In the genomic region with DNA sequence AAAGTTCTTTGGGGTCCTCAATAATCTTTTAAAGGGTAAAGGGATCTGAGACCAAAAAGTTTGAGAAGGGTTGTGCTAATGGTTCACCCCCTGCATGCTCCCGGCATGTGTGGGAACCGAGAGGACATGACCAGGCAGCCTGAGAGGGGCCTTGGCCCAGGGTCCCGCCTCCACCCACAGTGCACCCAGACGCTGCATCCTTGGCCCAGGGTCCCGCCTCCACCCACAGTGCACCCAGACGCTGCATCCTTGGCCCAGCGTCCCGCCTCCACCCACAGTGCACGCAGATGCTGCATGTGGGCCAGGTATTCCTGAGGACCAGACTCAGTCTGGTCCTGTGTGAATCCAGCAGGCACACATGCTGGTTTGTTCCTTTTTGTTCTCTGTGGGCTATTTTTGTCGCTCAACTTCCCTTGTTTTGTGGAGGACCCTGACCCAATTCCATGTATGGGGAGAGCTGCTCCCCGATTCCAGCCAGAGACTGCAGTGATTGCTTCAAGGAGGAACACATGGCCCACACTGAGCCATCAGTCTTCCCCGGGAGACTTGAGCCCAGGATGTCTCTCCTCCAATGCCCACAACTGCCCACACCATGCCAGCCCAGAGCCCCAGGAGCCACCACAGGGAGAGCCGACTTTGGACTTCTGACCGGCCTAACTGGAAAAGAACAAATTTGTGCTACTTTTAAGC, we compare ENCODE assay signal across 22 cellular contexts.
"Had no signal": no experiment of that assay in that cellular context is flagged by ENCODE, and none has a peak within 500 bp of the region (broad histone marks: within the 10 kb centered on the region; RNA-seq: fewer than 3 reads in every experiment).

No MANE protein-coding gene starts in this region.

- ATAC-seq: activated CD4-positive, alpha-beta T cell treated with anti-CD3 and anti-CD28 coated beads for 36 hours; body of pancreas; left lobe of liver; natural killer cell treated with Interleukin-12 subunit alpha and Interleukin-12 subunit beta and Interleukin-15 and Interleukin-18, amount 100 ng/mL, for 72 hours; stimulated activated memory B cell treated with anti-CD40 and anti-IgM and Interleukin-4, amounts not matched to agents 10 μg/mL and 1 μg/mL and 100 μg/mL, for 72 hours had no signal

- H3K27ac ChIP-seq: body of pancreas, cardiac muscle cell, prostate gland, stomach, suprapubic skin, transverse colon, uterus had no signal

- H3K9me3 ChIP-seq: body of pancreas, prostate gland, stomach, suprapubic skin, transverse colon, uterus had no signal

- H3K27me3 ChIP-seq: body of pancreas, suprapubic skin, uterus had no signal

- H3K4me3 ChIP-seq: body of pancreas, cardiac muscle cell, prostate gland, stomach, suprapubic skin, transverse colon, uterus had no signal

- H3K9me3 Mint-ChIP-seq: activated B cell treated with CpG ODN at 0.5 μM for 24 hours; activated naive CD4-positive, alpha-beta T cell treated with anti-CD3 and anti-CD28 coated beads, Interleukin-2, amount 10 ng/mL, durations not matched to agents 7 days and 5 days; dendritic cell treated with granulocyte-macrophage colony-stimulating factor and Interleukin-4, amounts not matched to agents 40 ng/mL and 50 ng/mL, for 4 days; natural killer cell treated with Interleukin-12 subunit alpha and Interleukin-12 subunit beta and Interleukin-15 and Interleukin-18, amount 100 ng/mL, for 72 hours; stimulated activated memory B cell treated with anti-CD40 and anti-IgM and Interleukin-4, amounts not matched to agents 10 μg/mL and 1 μg/mL and 100 μg/mL, for 72 hours; T-helper 1 cell treated with Interleukin-12 subunit alpha and Interleukin-12 subunit beta and Interleukin-4 antibody, amounts not matched to agents 30 μg/mL and 1 μg/mL, for 36 hours had no signal

- H3K36me3 ChIP-seq: cardiac muscle cell, prostate gland, transverse colon, uterus had no signal

- H3K27ac Mint-ChIP-seq: activated B cell treated with CpG ODN at 0.5 μM for 24 hours; activated CD4-positive, alpha-beta T cell treated with anti-CD3 and anti-CD28 coated beads for 36 hours; activated naive CD4-positive, alpha-beta T cell treated with anti-CD3 and anti-CD28 coated beads, Interleukin-2, amount 10 ng/mL, durations not matched to agents 7 days and 5 days; dendritic cell treated with granulocyte-macrophage colony-stimulating factor and Interleukin-4, amounts not matched to agents 40 ng/mL and 50 ng/mL, for 4 days; natural killer cell treated with Interleukin-12 subunit alpha and Interleukin-12 subunit beta and Interleukin-15 and Interleukin-18, amount 100 ng/mL, for 72 hours; stimulated activated memory B cell treated with anti-CD40 and anti-IgM and Interleukin-4, amounts not matched to agents 10 μg/mL and 1 μg/mL and 100 μg/mL, for 72 hours; T-helper 1 cell treated with Interleukin-12 subunit alpha and Interleukin-12 subunit beta and Interleukin-4 antibody, amounts not matched to agents 30 μg/mL and 1 μg/mL, for 36 hours had no signal

- H3K27me3 Mint-ChIP-seq: activated B cell treated with CpG ODN at 0.5 μM for 24 hours; activated CD4-positive, alpha-beta T cell treated with anti-CD3 and anti-CD28 coated beads for 36 hours; activated naive CD4-positive, alpha-beta T cell treated with anti-CD3 and anti-CD28 coated beads, Interleukin-2, amount 10 ng/mL, durations not matched to agents 7 days and 5 days; natural killer cell treated with Interleukin-12 subunit alpha and Interleukin-12 subunit beta and Interleukin-15 and Interleukin-18, amount 100 ng/mL, for 72 hours; stimulated activated memory B cell treated with anti-CD40 and anti-IgM and Interleukin-4, amounts not matched to agents 10 μg/mL and 1 μg/mL and 100 μg/mL, for 72 hours had no signal

- H3K4me3 Mint-ChIP-seq: activated B cell treated with CpG ODN at 0.5 μM for 24 hours; activated CD4-positive, alpha-beta T cell treated with anti-CD3 and anti-CD28 coated beads for 36 hours; activated naive CD4-positive, alpha-beta T cell treated with anti-CD3 and anti-CD28 coated beads, Interleukin-2, amount 10 ng/mL, durations not matched to agents 7 days and 5 days; dendritic cell treated with granulocyte-macrophage colony-stimulating factor and Interleukin-4, amounts not matched to agents 40 ng/mL and 50 ng/mL, for 4 days; natural killer cell treated with Interleukin-12 subunit alpha and Interleukin-12 subunit beta and Interleukin-15 and Interleukin-18, amount 100 ng/mL, for 72 hours; stimulated activated memory B cell treated with anti-CD40 and anti-IgM and Interleukin-4, amounts not matched to agents 10 μg/mL and 1 μg/mL and 100 μg/mL, for 72 hours; T-helper 1 cell treated with Interleukin-12 subunit alpha and Interleukin-12 subunit beta and Interleukin-4 antibody, amounts not matched to agents 30 μg/mL and 1 μg/mL, for 36 hours had no signal

- H3K36me3 Mint-ChIP-seq: stimulated activated memory B cell treated with anti-CD40 and anti-IgM and Interleukin-4, amounts not matched to agents 10 μg/mL and 1 μg/mL and 100 μg/mL, for 72 hours had no signal

- DNase-seq: activated B cell treated with CpG ODN at 0.5 μM for 24 hours; activated CD4-positive, alpha-beta T cell treated with anti-CD3 and anti-CD28 coated beads for 36 hours; activated CD4-positive, alpha-beta T cell treated with anti-CD3 and anti-CD28 coated beads, Interleukin-2, amount 50 U/mL, for 4 hours; activated naive CD4-positive, alpha-beta T cell treated with anti-CD3 and anti-CD28 coated beads, Interleukin-2, amount 10 ng/mL, durations not matched to agents 7 days and 5 days; activated T-cell treated with anti-CD3 and anti-CD28 coated beads, Interleukin-2, amount 50 U/mL, for 48 hours; body of pancreas; effector CD4-positive, alpha-beta T cell; midbrain; occipital lobe; stimulated activated CD4-positive, alpha-beta T cell treated with anti-CD3 and anti-CD28 coated beads, Interleukin-1b, Interleukin-23, amount 100 ng/mL, for 48 hours; stomach; T1000; transverse colon; uterus had no signal
